ENCODE assay signal across 18 cellular contexts in genomic region chr3:131883711-131884407, GRCh38.
"Had no signal": no experiment of that assay in that cellular context is flagged by ENCODE, and none has a peak within 500 bp of the region (broad histone marks: within the 10 kb centered on the region; RNA-seq: fewer than 3 reads in every experiment).

No MANE protein-coding gene starts in this region.

- ATAC-seq: activated T-cell treated with anti-CD3 and anti-CD28 coated beads, Interleukin-2, amount 50 U/mL, for 4 hours; activated T-helper 17 cell treated with anti-CD3 and anti-CD28 coated beads, Interleukin-2, amount 50 U/mL, for 72 hours had no signal

- DNase-seq: activated CD4-positive, alpha-beta memory T cell treated with anti-CD3 and anti-CD28 coated beads for 36 hours; activated CD4-positive, alpha-beta T cell treated with anti-CD3 and anti-CD28 coated beads, Interleukin-2, amount 10 ng/mL, durations not matched to agents 7 days and 5 days; activated CD4-positive, CD25-positive, alpha-beta regulatory T cell; activated CD8-positive, alpha-beta memory T cell treated with anti-CD3 and anti-CD28 coated beads for 24 hours; activated gamma-delta T cell; activated naive CD4-positive, alpha-beta T cell treated with anti-CD3 and anti-CD28 coated beads for 36 hours; activated T-cell treated with anti-CD3 and anti-CD28 coated beads, Interleukin-2, amount 50 U/mL, for 4 hours; amygdala; NCI-H1048; NCI-H146; NCI-H187 treated with DMSO at 0.1 percent for 48 hours; NCI-H2081 treated with DMSO at 0.1 percent for 48 hours; NCI-H446; NCI-H524; SIG-M5 had no signal

- H3K27me3 ChIP-seq: cardiac muscle cell had no signal

- H3K4me3 ChIP-seq: cardiac muscle cell had no signal

- H3K36me3 ChIP-seq: cardiac muscle cell had no signal

- H3K27ac ChIP-seq: cardiac muscle cell, VCaP had no signal
